In genomic region chr15:48992545-48992944, GRCh38 we compare ENCODE assay signal across 13 cellular contexts. TPM values are rescaled to one million over a fixed set of nuclear protein-coding genes. Genes with fewer than 3 reads are reported as not detected.
DNase-seq lines count a peak whose midpoint lies in the region; ATAC-seq and TF ChIP-seq lines count a peak whose summit lies in the region.
"Had no signal": no experiment of that assay in that cellular context is flagged by ENCODE, and none has a peak within 500 bp of the region (broad histone marks: within the 10 kb centered on the region; RNA-seq: fewer than 3 reads in every experiment).

No MANE protein-coding gene starts in this region.

- no peaks in the 10 kb centered on the region for H3K4me1 ChIP-seq in heart right ventricle
- peaks cover 4% of the 10 kb centered on the region for H3K4me1 ChIP-seq in prostate gland (replicated peaks)
- H3K4me1 ChIP-seq: gastrocnemius medialis, Peyer's patch had no signal

- no peaks in the 10 kb centered on the region for H3K9me3 ChIP-seq in heart right ventricle
- H3K9me3 ChIP-seq in prostate gland = no peaks in the 10 kb centered on the region
- H3K9me3 ChIP-seq: gastrocnemius medialis, Peyer's patch had no signal

- DNase-seq in heart right ventricle (no peak), occipital lobe (lab: John Stamatoyannopoulos, UW) (no peak), NCI-H446 (lab: John Stamatoyannopoulos, UW) (no peak), prostate gland (ENCODE audit: low spot score) (no peak)
- no peak for DNase-seq in activated naive CD4-positive, alpha-beta T cell treated with anti-CD3 and anti-CD28 coated beads, Interleukin-2, amount 10 ng/mL, durations not matched to agents 7 days and 5 days
- DNase-seq: central memory CD4-positive, alpha-beta T cell; COR-L47; gastrocnemius medialis; Peyer's patch; trophoblast cell had no signal

- H3K27me3 ChIP-seq in heart right ventricle = no peaks in the 10 kb centered on the region
- H3K27me3 ChIP-seq in prostate gland (replicated peaks; ENCODE audit: insufficient read depth) = no peaks in the 10 kb centered on the region
- H3K27me3 ChIP-seq: gastrocnemius medialis, Peyer's patch had no signal

- peak; percentile 67 for ATAC-seq in GM18520 (IDR thresholded peaks at IDR 0.05; ENCODE audit: unreplicated experiment)
- peak; percentile 96 for ATAC-seq in HG02610 (IDR thresholded peaks at IDR 0.05; ENCODE audit: unreplicated experiment)
- peak in 7 of 8 donors; percentile 38 to 85 (median 47) for ATAC-seq in heart right ventricle
- ATAC-seq: gastrocnemius medialis had no signal

- no peaks in the 10 kb centered on the region for H3K9me3 Mint-ChIP-seq in IgD-negative memory B cell
- H3K9me3 Mint-ChIP-seq in activated naive CD4-positive, alpha-beta T cell treated with anti-CD3 and anti-CD28 coated beads, Interleukin-2, amount 10 ng/mL, durations not matched to agents 7 days and 5 days = no peaks in the 10 kb centered on the region

- no peak for TF ChIP-seq CTCF in heart right ventricle (IDR thresholded peaks at IDR 0.05)
- no peak for TF ChIP-seq CTCF in prostate gland (IDR thresholded peaks at IDR 0.05)

- H3K27ac Mint-ChIP-seq in IgD-negative memory B cell = peak overlapping the region in 2 of 3 donors; percentile 1 to 31
- no peak overlapping the region for H3K27ac Mint-ChIP-seq in activated naive CD4-positive, alpha-beta T cell treated with anti-CD3 and anti-CD28 coated beads, Interleukin-2, amount 10 ng/mL, durations not matched to agents 7 days and 5 days

- H3K36me3 ChIP-seq in heart right ventricle (peaks cover 0 to 98% (median 47%) of the 10 kb centered on the region in 9 donors), prostate gland (peaks cover 0 to 8% of the 10 kb centered on the region in 2 donors)

- TF ChIP-seq POLR2A in prostate gland (IDR thresholded peaks at IDR 0.05) = no peak

- peaks cover 0 to 6% (median 4%) of the 10 kb centered on the region in 3 donors for H3K4me1 Mint-ChIP-seq in IgD-negative memory B cell
- H3K4me1 Mint-ChIP-seq in activated naive CD4-positive, alpha-beta T cell treated with anti-CD3 and anti-CD28 coated beads, Interleukin-2, amount 10 ng/mL, durations not matched to agents 7 days and 5 days = no peaks in the 10 kb centered on the region

- H3K4me3 ChIP-seq in heart right ventricle = no peak overlapping the region
- H3K4me3 ChIP-seq in prostate gland = no peak overlapping the region
- H3K4me3 ChIP-seq: gastrocnemius medialis, Peyer's patch had no signal

- no peak overlapping the region for H3K4me3 Mint-ChIP-seq in IgD-negative memory B cell
- H3K4me3 Mint-ChIP-seq in activated naive CD4-positive, alpha-beta T cell treated with anti-CD3 and anti-CD28 coated beads, Interleukin-2, amount 10 ng/mL, durations not matched to agents 7 days and 5 days = no peak overlapping the region

- no peaks in the 10 kb centered on the region for H3K27me3 Mint-ChIP-seq in IgD-negative memory B cell
- no peaks in the 10 kb centered on the region for H3K27me3 Mint-ChIP-seq in activated naive CD4-positive, alpha-beta T cell treated with anti-CD3 and anti-CD28 coated beads, Interleukin-2, amount 10 ng/mL, durations not matched to agents 7 days and 5 days

- intact Hi-C loops in heart right ventricle (cut with DNase I) = no loop called here
- intact Hi-C loops in prostate gland (cut with DNase I) = no loop called here

- H3K27ac ChIP-seq in heart right ventricle (no peak overlapping the region), prostate gland (no peak overlapping the region)
- H3K27ac ChIP-seq: gastrocnemius medialis, Peyer's patch had no signal

- WGBS in heart right ventricle, 2 donors = 75 to 80% methylated on average over 1 of the region's 1 CpG
- 100% methylated on average over 1 of the region's 1 CpG for WGBS in prostate gland

- CTCF ChIA-PET in activated naive CD4-positive, alpha-beta T cell treated with anti-CD3 and anti-CD28 coated beads, Interleukin-2, amount 10 ng/mL, durations not matched to agents 7 days and 5 days (lab: Charles Lee) = interaction anchor here (1.0 to 2.2 kb wide), 2 partner anchors 17 to 153 kb away, joined by 3 to 7 read pairs; no protein-coding TSS in a partner anchor

- peaks cover 15% of the 10 kb centered on the region for H3K36me3 Mint-ChIP-seq in IgD-negative memory B cell
- H3K36me3 Mint-ChIP-seq in activated naive CD4-positive, alpha-beta T cell treated with anti-CD3 and anti-CD28 coated beads, Interleukin-2, amount 10 ng/mL, durations not matched to agents 7 days and 5 days = peaks cover 32% of the 10 kb centered on the region

RNA-seq across cellular contexts. Expression of gene SHC4, which starts 28.8 kb away (rescaled TPM):
- not detected for polyA plus RNA-seq in IgD-negative memory B cell
- total RNA-seq in heart right ventricle = 1 to 10 TPM; 1.3 to 4.9 (median 2.2) TPM
- polyA plus RNA-seq in heart right ventricle = 1 to 10 TPM; 1.2 to 2.6 TPM
- 5.5 TPM for total RNA-seq in occipital lobe
- total RNA-seq in prostate gland = 10 to 100 TPM in 1 of 2 donors, under 1 TPM in 1; 0.27 to 45.0 TPM

RNA-seq across cellular contexts. Expression of gene SECISBP2L, which starts 53.7 kb away (rescaled TPM):
- 31.5 TPM for polyA plus RNA-seq in IgD-negative memory B cell
- 10 to 100 TPM; 29.8 to 49.8 (median 44.0) TPM for total RNA-seq in heart right ventricle
- polyA plus RNA-seq in heart right ventricle = 10 to 100 TPM in 1 of 2 donors, 1 to 10 TPM in 1; 6.2 to 10.5 TPM
- 85.0 TPM for total RNA-seq in occipital lobe
- 10 to 100 TPM; 39.6 to 46.4 TPM for total RNA-seq in prostate gland
